8 cellular contexts compared by ENCODE assay signal in genomic region chr4:37685726-37686372, GRCh38. TPM values are rescaled to one million over a fixed set of nuclear protein-coding genes. Genes with fewer than 3 reads are reported as not detected.
DNase-seq lines count a peak whose midpoint lies in the region; ATAC-seq and TF ChIP-seq lines count a peak whose summit lies in the region.

No MANE protein-coding gene starts in this region.

- peak overlapping the region in 1 of 2 experiments; percentile 72 for H3K23ac ChIP-seq in mesenchymal stem cell (ENCODE audit: low read length in 2 of 2)

- H4K91ac ChIP-seq in mesenchymal stem cell (ENCODE audit: low read length): peak overlapping the region; percentile 66

- peaks cover 36% of the 10 kb centered on the region for H3K4me1 ChIP-seq in DOHH2 (ENCODE audit: control insufficient read depth, low read length)
- H3K4me1 ChIP-seq in mesenchymal stem cell (ENCODE audit: control insufficient read depth, insufficient read depth, low read depth, low read length): peaks cover 1% of the 10 kb centered on the region

- H3K27ac Mint-ChIP-seq in activated B cell treated with CpG ODN at 0.5 μM for 24 hours: no peak overlapping the region
- H3K27ac Mint-ChIP-seq in stimulated activated effector memory CD8-positive, alpha-beta T cell treated with anti-CD3 and anti-CD28 coated beads, Interleukin-12 subunit alpha, Interleukin-12 subunit beta, amount 100 ng/mL, for 72 hours: peak overlapping the region; percentile 94

- intact Hi-C loops in activated B cell treated with CpG ODN at 0.5 μM for 24 hours (cut with micrococcal nuclease): loop anchor here (1.0 to 10.0 kb wide), 9 partner anchors 10 to 1431 kb away; partner anchors contain the start of genes KLF3, PGM2 and TBC1D1

- peak overlapping the region; percentile 94 for H3K9ac ChIP-seq in mesenchymal stem cell (ENCODE audit: low read length)

- peak overlapping the region; percentile 75 for H3K4me2 ChIP-seq in DOHH2 (ENCODE audit: low read length)
- H3K4me2 ChIP-seq in mesenchymal stem cell (ENCODE audit: low read length, poor library complexity, severe bottlenecking): peak overlapping the region; percentile 69

- no peaks in the 10 kb centered on the region for H3K79me2 ChIP-seq in DOHH2 (ENCODE audit: control insufficient read depth, low read length)

- H3K4me3 Mint-ChIP-seq in activated B cell treated with CpG ODN at 0.5 μM for 24 hours: peak overlapping the region; percentile 97
- peak overlapping the region; percentile 88 for H3K4me3 Mint-ChIP-seq in stimulated activated effector memory CD8-positive, alpha-beta T cell treated with anti-CD3 and anti-CD28 coated beads, Interleukin-12 subunit alpha, Interleukin-12 subunit beta, amount 100 ng/mL, for 72 hours

- H3K4me1 Mint-ChIP-seq in activated B cell treated with CpG ODN at 0.5 μM for 24 hours: peaks cover 41% of the 10 kb centered on the region
- peaks cover 36% of the 10 kb centered on the region for H3K4me1 Mint-ChIP-seq in stimulated activated effector memory CD8-positive, alpha-beta T cell treated with anti-CD3 and anti-CD28 coated beads, Interleukin-12 subunit alpha, Interleukin-12 subunit beta, amount 100 ng/mL, for 72 hours

- DNase-seq in HPDE6-E6E7 (ENCODE audit: extremely low spot score): peak; percentile 17
- DNase-seq in activated B cell treated with CpG ODN at 0.5 μM for 24 hours: no peak
- DNase-seq in dedifferentiated amniotic fluid mesenchymal stem cell (ENCODE audit: extremely low spot score): peak; percentile 35
- peak; percentile 69 for DNase-seq in mesenchymal stem cell
- peak in 1 of 2 donors; percentile 41 for DNase-seq in stimulated activated effector memory CD8-positive, alpha-beta T cell treated with anti-CD3 and anti-CD28 coated beads, Interleukin-12 subunit alpha, Interleukin-12 subunit beta, amount 100 ng/mL, for 72 hours (ENCODE audit: low spot score in 2 of 2)
- no peak for DNase-seq in cortex of kidney (lab: John Stamatoyannopoulos, UW)

- peak overlapping the region; percentile 0; the same call in 1 of the 2 replicates for H3K27ac ChIP-seq in DOHH2 (ENCODE audit: low read depth, low read length)
- peak overlapping the region; percentile 19 for H3K27ac ChIP-seq in mesenchymal stem cell (ENCODE audit: low read length, poor library complexity, severe bottlenecking)

- CTCF ChIA-PET in activated B cell treated with CpG ODN at 0.5 μM for 24 hours (lab: Charles Lee): no interaction called here

- POLR2A ChIA-PET in activated B cell treated with CpG ODN at 0.5 μM for 24 hours (lab: Charles Lee): interaction anchor here (0.6 to 1.5 kb wide), 3 partner anchors 24 to 1039 kb away, joined by 3 to 8 read pairs (median 4); partner anchors contain the start of gene PGM2

- TF ChIP-seq CTCF in DOHH2 (IDR thresholded peaks at IDR 0.05; ENCODE audit: low read depth, low read length, poor library complexity, severe bottlenecking) (no peak), activated B cell treated with CpG ODN at 0.5 μM for 24 hours (IDR thresholded peaks at IDR 0.05) (no peak)

- H3K4me3 ChIP-seq in DOHH2 (ENCODE audit: low read length) (peak overlapping the region; percentile 88), mesenchymal stem cell (ENCODE audit: insufficient read depth in 1 of 2, low read depth in 1 of 2, low read length in 2 of 2) (peak overlapping the region; percentile 88 to 94)

- H3K36me3 Mint-ChIP-seq in activated B cell treated with CpG ODN at 0.5 μM for 24 hours (ENCODE audit: low read depth): no peaks in the 10 kb centered on the region
- H3K36me3 Mint-ChIP-seq in stimulated activated effector memory CD8-positive, alpha-beta T cell treated with anti-CD3 and anti-CD28 coated beads, Interleukin-12 subunit alpha, Interleukin-12 subunit beta, amount 100 ng/mL, for 72 hours: peaks cover 37% of the 10 kb centered on the region

- no peak overlapping the region for H2BK5ac ChIP-seq in mesenchymal stem cell (ENCODE audit: low read depth, low read length, poor library complexity, severe bottlenecking)

- no peak overlapping the region for H2AK5ac ChIP-seq in mesenchymal stem cell (ENCODE audit: low read length, severe bottlenecking)

- H2BK120ac ChIP-seq in mesenchymal stem cell (ENCODE audit: low read depth, low read length): peak overlapping the region; percentile 82

- H2AFZ ChIP-seq in mesenchymal stem cell (ENCODE audit: low read depth, low read length): peak overlapping the region; percentile 60

- peaks cover 11% of the 10 kb centered on the region for H3F3A ChIP-seq in DOHH2 (ENCODE audit: control insufficient read depth, insufficient read depth)

- no peaks in the 10 kb centered on the region for H3K9me3 Mint-ChIP-seq in activated B cell treated with CpG ODN at 0.5 μM for 24 hours
- H3K9me3 Mint-ChIP-seq in stimulated activated effector memory CD8-positive, alpha-beta T cell treated with anti-CD3 and anti-CD28 coated beads, Interleukin-12 subunit alpha, Interleukin-12 subunit beta, amount 100 ng/mL, for 72 hours: no peaks in the 10 kb centered on the region

- peak; percentile 15 for ATAC-seq in GM19467 (IDR thresholded peaks at IDR 0.05; ENCODE audit: unreplicated experiment)
- peak; percentile 1 for ATAC-seq in activated B cell treated with CpG ODN at 0.5 μM for 24 hours (ENCODE audit: low read depth)
- ATAC-seq in stimulated activated effector memory CD8-positive, alpha-beta T cell treated with anti-CD3 and anti-CD28 coated beads, Interleukin-12 subunit alpha, Interleukin-12 subunit beta, amount 100 ng/mL, for 72 hours: peak; percentile 37

- H3K18ac ChIP-seq in mesenchymal stem cell (ENCODE audit: low read depth in 1 of 2, low read length in 2 of 2): peak overlapping the region; percentile 87 to 90

- H2BK12ac ChIP-seq in mesenchymal stem cell (ENCODE audit: low read length in 2 of 2): peak overlapping the region in 1 of 2 experiments; percentile 59

- peak overlapping the region; percentile 62 for H4K8ac ChIP-seq in mesenchymal stem cell (ENCODE audit: low read length)

- H4K20me1 ChIP-seq in DOHH2 (ENCODE audit: control insufficient read depth, insufficient read depth, low read depth, low read length): no peaks in the 10 kb centered on the region; the same call in 1 of the 2 replicates

- no peaks in the 10 kb centered on the region for H3K27me3 ChIP-seq in DOHH2 (ENCODE audit: control insufficient read depth, low read length)
- H3K27me3 ChIP-seq in mesenchymal stem cell (ENCODE audit: control insufficient read depth in 1 of 2, insufficient read depth in 1 of 2, low read length in 2 of 2): no peaks in the 10 kb centered on the region

- peaks cover 14% of the 10 kb centered on the region for H3K79me1 ChIP-seq in mesenchymal stem cell (replicated peaks; ENCODE audit: low read length, poor library complexity, severe bottlenecking)

- H3K14ac ChIP-seq in mesenchymal stem cell (ENCODE audit: low read length in 2 of 2): peak overlapping the region in 1 of 2 experiments; percentile 4

- H3K9me3 ChIP-seq in DOHH2 (ENCODE audit: control insufficient read depth, insufficient read depth, low read length) (no peaks in the 10 kb centered on the region), mesenchymal stem cell (ENCODE audit: control insufficient read depth, low read length) (no peaks in the 10 kb centered on the region)

- peak overlapping the region in 1 of 2 experiments; percentile 29 for H3K4ac ChIP-seq in mesenchymal stem cell (ENCODE audit: low read depth in 1 of 2, low read length in 2 of 2)

- H2BK15ac ChIP-seq in mesenchymal stem cell (ENCODE audit: low read depth, poor library complexity, severe bottlenecking): peak overlapping the region; percentile 98

- H3K36me3 ChIP-seq in DOHH2 (ENCODE audit: control insufficient read depth, low read length) (no peaks in the 10 kb centered on the region), mesenchymal stem cell (ENCODE audit: control insufficient read depth in 1 of 2, insufficient read depth in 2 of 2, low read depth in 1 of 2, low read length in 2 of 2) (no peaks in the 10 kb centered on the region)

- WGBS in mesenchymal stem cell: under 1% methylated on average over 64 of the region's 82 CpGs

- H3K27me3 Mint-ChIP-seq in activated B cell treated with CpG ODN at 0.5 μM for 24 hours: peaks cover 8% of the 10 kb centered on the region

- H3K9me2 ChIP-seq in DOHH2 (replicated peaks; ENCODE audit: control insufficient read depth, low read length): no peaks in the 10 kb centered on the region

RNA-seq across cellular contexts. Expression of gene RELL1, which starts 0.3 kb away (rescaled TPM):
- total RNA-seq in activated B cell treated with CpG ODN at 0.5 μM for 24 hours: 0.71 and 1.0 TPM in 2 replicates
- 17.5 TPM for polyA plus RNA-seq in mesenchymal stem cell (2013, experiment 1 of 2)
- polyA plus RNA-seq in mesenchymal stem cell (2013, experiment 2 of 2): 17.2 TPM

Comparison
In these comparisons a context has a peak if more than half of its experiments do, and no peak if none do; other contexts are left out.
1. DNase-seq: peak in HPDE6-E6E7 (single experiment), dedifferentiated amniotic fluid mesenchymal stem cell (single experiment) and mesenchymal stem cell (single experiment); none in activated B cell treated with CpG ODN at 0.5 μM for 24 hours (single experiment) and cortex of kidney (single experiment).
2. Peak in every context shown above with its lines, with median percentiles within 50 percentile points of each other: ATAC-seq.